Comparison of ENCODE assay signal across 2 cellular contexts in the genomic region with DNA sequence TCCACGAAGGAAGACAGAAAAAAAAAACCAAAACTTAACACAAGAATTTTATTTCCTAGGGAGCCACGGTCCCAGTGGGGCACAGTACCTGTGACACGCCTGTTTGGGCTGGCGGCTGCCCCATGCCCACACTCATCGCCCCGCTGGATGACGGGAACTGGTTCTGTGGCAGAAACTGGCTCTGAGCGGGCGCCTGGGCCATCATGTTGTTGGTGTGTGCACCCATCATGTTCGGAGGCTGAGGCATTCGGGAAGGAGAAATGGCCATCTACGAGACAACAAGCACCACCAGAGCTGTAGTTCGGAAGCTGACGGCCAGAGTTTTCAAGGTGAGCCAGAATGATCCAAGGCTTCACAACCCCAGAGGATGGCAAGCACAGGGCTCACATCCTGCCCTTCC.
TF ChIP-seq lines count a peak whose summit lies in the region.

No MANE protein-coding gene starts in this region.

TF ChIP-seq in IMR-90, 13 proteins besides CTCF, POLR2A, EP300 and RAD21:
- no peak for TF ChIP-seq BHLHE40 (IDR thresholded peaks at IDR 0.05; ENCODE audit: low read depth, low read length)
- no peak for TF ChIP-seq RFX5 (IDR thresholded peaks at IDR 0.05; ENCODE audit: low read depth, low read length)
- no peak for TF ChIP-seq CHD1 (IDR thresholded peaks at IDR 0.05; ENCODE audit: low read depth, low read length)
- no peak for TF ChIP-seq SMC3 (IDR thresholded peaks at IDR 0.05; ENCODE audit: low read depth, low read length)
- no peak for TF ChIP-seq MAFK (IDR thresholded peaks at IDR 0.05; ENCODE audit: low read depth, low read length)
- TF ChIP-seq RCOR1 (IDR thresholded peaks at IDR 0.05; ENCODE audit: insufficient replicate concordance, low read length) = no peak
- TF ChIP-seq FOS (IDR thresholded peaks at IDR 0.05; ENCODE audit: low read depth, low read length) = no peak
- no peak for TF ChIP-seq MXI1 (IDR thresholded peaks at IDR 0.05; ENCODE audit: borderline replicate concordance, low read depth, low read length)
- no peak for TF ChIP-seq MAZ (IDR thresholded peaks at IDR 0.05; ENCODE audit: borderline replicate concordance, low read depth, low read length)
- TF ChIP-seq, protein P1, sequence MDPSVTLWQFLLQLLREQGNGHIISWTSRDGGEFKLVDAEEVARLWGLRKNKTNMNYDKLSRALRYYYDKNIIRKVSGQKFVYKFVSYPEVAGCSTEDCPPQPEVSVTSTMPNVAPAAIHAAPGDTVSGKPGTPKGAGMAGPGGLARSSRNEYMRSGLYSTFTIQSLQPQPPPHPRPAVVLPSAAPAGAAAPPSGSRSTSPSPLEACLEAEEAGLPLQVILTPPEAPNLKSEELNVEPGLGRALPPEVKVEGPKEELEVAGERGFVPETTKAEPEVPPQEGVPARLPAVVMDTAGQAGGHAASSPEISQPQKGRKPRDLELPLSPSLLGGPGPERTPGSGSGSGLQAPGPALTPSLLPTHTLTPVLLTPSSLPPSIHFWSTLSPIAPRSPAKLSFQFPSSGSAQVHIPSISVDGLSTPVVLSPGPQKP (IDR thresholded peaks at IDR 0.05; ENCODE audit: borderline replicate concordance, low read depth, low read length) = no peak
- TF ChIP-seq CEBPB (IDR thresholded peaks at IDR 0.05; ENCODE audit: low read depth, low read length) = no peak
- TF ChIP-seq, protein P2, sequence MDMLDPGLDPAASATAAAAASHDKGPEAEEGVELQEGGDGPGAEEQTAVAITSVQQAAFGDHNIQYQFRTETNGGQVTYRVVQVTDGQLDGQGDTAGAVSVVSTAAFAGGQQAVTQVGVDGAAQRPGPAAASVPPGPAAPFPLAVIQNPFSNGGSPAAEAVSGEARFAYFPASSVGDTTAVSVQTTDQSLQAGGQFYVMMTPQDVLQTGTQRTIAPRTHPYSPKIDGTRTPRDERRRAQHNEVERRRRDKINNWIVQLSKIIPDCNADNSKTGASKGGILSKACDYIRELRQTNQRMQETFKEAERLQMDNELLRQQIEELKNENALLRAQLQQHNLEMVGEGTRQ (IDR thresholded peaks at IDR 0.05; ENCODE audit: low read depth, low read length) = no peak
- no peak for TF ChIP-seq NFE2L2 (IDR thresholded peaks at IDR 0.05; ENCODE audit: low read depth, low read length)

TF ChIP-seq in K562, 482 proteins besides CTCF, POLR2A, EP300 and RAD21:
- TF ChIP-seq ZNF232 (CRISPR knock-in tag; IDR thresholded peaks at IDR 0.05) (no peak), POLR2G (IDR thresholded peaks at IDR 0.05; ENCODE audit: low read depth, low read length) (0 out of 2 replicates have a peak, but pooled peaks have one; percentile 15)
TF ChIP-seq in K562: peak in this region for 1.
